In genomic region chr12:71955946-71956345, GRCh38 we compare ENCODE assay signal across 27 cellular contexts. TPM values are rescaled to one million over a fixed set of nuclear protein-coding genes. Genes with fewer than 3 reads are reported as not detected.
DNase-seq lines count a peak whose midpoint lies in the region; ATAC-seq, FAIRE-seq and TF ChIP-seq lines count a peak whose summit lies in the region.
"Had no signal": no experiment of that assay in that cellular context is flagged by ENCODE, and none has a peak within 500 bp of the region (broad histone marks: within the 10 kb centered on the region; RNA-seq: fewer than 3 reads in every experiment).

No MANE protein-coding gene starts in this region.

- CTCF ChIA-PET in mammary epithelial cell (lab: Charles Lee; ENCODE audit: low non-redundant PET), result no interaction called here

- ATAC-seq in foreskin keratinocyte (peak; percentile 18), GM18511 (IDR thresholded peaks at IDR 0.05; ENCODE audit: unreplicated experiment) (no peak)
- ATAC-seq: esophagus mucosa; GM23338; naive thymus-derived CD4-positive, alpha-beta T cell; stimulated activated effector memory CD8-positive, alpha-beta T cell treated with anti-CD3 and anti-CD28 coated beads, Interleukin-12 subunit alpha, Interleukin-12 subunit beta, amount 100 ng/mL, for 72 hours; T-cell had no signal

- DNase-seq in AG10803 (ENCODE audit: low read depth) (peak; percentile 64), HT1080 (ENCODE audit: low read depth) (peak; percentile 10), bronchial epithelial cell (ENCODE audit: low read depth) (peak; percentile 17), foreskin keratinocyte (no peak), kidney (no peak), mammary epithelial cell (no peak), mesenteric fat pad (ENCODE audit: low spot score) (no peak)
- DNase-seq: activated CD4-positive, alpha-beta memory T cell treated with anti-CD3 and anti-CD28 coated beads, Interleukin-2, amount 10 ng/mL, durations not matched to agents 7 days and 5 days; activated effector memory CD4-positive, alpha-beta T cell treated with Interleukin-2 at 50 U/mL for 16 hours; activated naive CD8-positive, alpha-beta T cell treated with anti-CD3 and anti-CD28 coated beads, Interleukin-2, amount 10 ng/mL, durations not matched to agents 7 days and 5 days; effector memory CD4-positive, alpha-beta T cell; MV-4-11; naive thymus-derived CD4-positive, alpha-beta T cell; NCI-H2171; NCI-H524; stimulated activated CD4-positive, alpha-beta T cell treated with anti-CD3 and anti-CD28 coated beads, Interleukin-2, amount 100 ng/mL, for 24 hours; T-cell had no signal

- no peaks in the 10 kb centered on the region for H3K27me3 ChIP-seq in bronchial epithelial cell (ENCODE audit: control insufficient read depth, insufficient read depth, low read length)
- peaks cover 19% of the 10 kb centered on the region for H3K27me3 ChIP-seq in foreskin keratinocyte
- no peaks in the 10 kb centered on the region for H3K27me3 ChIP-seq in mammary epithelial cell (ENCODE audit: insufficient read depth, low read length)
- H3K27me3 ChIP-seq: SJSA1 had no signal

- FAIRE-seq in bronchial epithelial cell (lab: Jason Lieb, UNC) (peak; percentile 55), kidney (lab: Jason Lieb, UNC) (no peak)
- FAIRE-seq: colon had no signal

- dilution Hi-C loops in mammary epithelial cell (cut with HindIII; ENCODE audit: low sequenced_read_pairs), result no loop called here

- no peak overlapping the region for H3K9ac ChIP-seq in kidney (ENCODE audit: low read length in 2 of 2)
- no peak overlapping the region for H3K9ac ChIP-seq in mammary epithelial cell (ENCODE audit: insufficient read depth, low read length)

- H3K27ac ChIP-seq in foreskin keratinocyte (no peak overlapping the region), kidney (ENCODE audit: low read depth in 2 of 2, low read length in 2 of 2) (no peak overlapping the region), mammary epithelial cell (ENCODE audit: insufficient read depth, low read depth, low read length) (no peak overlapping the region)
- H3K27ac ChIP-seq: SJSA1 had no signal

- intact Hi-C loops in kidney (cut with DNase I), result no loop called here
- intact Hi-C loops in mammary epithelial cell (cut with micrococcal nuclease), result no loop called here

- H2AFZ ChIP-seq in mammary epithelial cell (ENCODE audit: low read depth, low read length), result no peak overlapping the region
- H2AFZ ChIP-seq: GM23338 had no signal

- H3K9me3 ChIP-seq in kidney (ENCODE audit: control insufficient read depth in 1 of 2, low read length in 2 of 2), result no peaks in the 10 kb centered on the region
- no peaks in the 10 kb centered on the region for H3K9me3 ChIP-seq in mammary epithelial cell (replicated peaks; ENCODE audit: insufficient read depth, low read length)
- H3K9me3 ChIP-seq: SJSA1 had no signal

- TF ChIP-seq CTCF in AG10803 (conservative IDR thresholded peaks at IDR 0.05; ENCODE audit: low read length), result no peak
- no peak for TF ChIP-seq CTCF in bronchial epithelial cell (IDR thresholded peaks at IDR 0.05; ENCODE audit: insufficient read depth, low read length, severe bottlenecking)
- no peak for TF ChIP-seq CTCF in foreskin keratinocyte (conservative IDR thresholded peaks at IDR 0.05)
- no peak for TF ChIP-seq CTCF in kidney (IDR thresholded peaks at IDR 0.05; ENCODE audit: borderline replicate concordance, extremely low read depth, insufficient read depth)
- TF ChIP-seq CTCF in mammary epithelial cell (conservative IDR thresholded peaks at IDR 0.05 in 1 of 2, IDR thresholded peaks at IDR 0.05 in 1 of 2; ENCODE audit: extremely low read depth in 1 of 2, insufficient read depth in 1 of 2, low read depth in 1 of 2, low read length in 2 of 2), result no peak

- no peaks in the 10 kb centered on the region for H4K20me1 ChIP-seq in mammary epithelial cell (ENCODE audit: insufficient read depth, low read length)

- H3K4me1 ChIP-seq in foreskin keratinocyte (no peaks in the 10 kb centered on the region), kidney (ENCODE audit: control insufficient read depth in 1 of 2, insufficient read depth in 1 of 2, low read depth in 1 of 2, low read length in 2 of 2) (no peaks in the 10 kb centered on the region), mammary epithelial cell (ENCODE audit: insufficient read depth, low read length) (no peaks in the 10 kb centered on the region)

- WGBS in mammary epithelial cell (ENCODE audit: low coverage, missing lambda C conversion rate), result 90% methylated on average over 2 of the region's 2 CpGs

- H3K36me3 ChIP-seq in bronchial epithelial cell (ENCODE audit: control insufficient read depth, insufficient read depth, low read length) (no peaks in the 10 kb centered on the region), kidney (ENCODE audit: control insufficient read depth in 1 of 2, insufficient read depth in 2 of 2, low read length in 2 of 2) (no peaks in the 10 kb centered on the region), mammary epithelial cell (ENCODE audit: insufficient read depth, low read length) (no peaks in the 10 kb centered on the region)
- H3K36me3 ChIP-seq: SJSA1 had no signal

- in situ Hi-C loops in mammary epithelial cell (cut with MboI; ENCODE audit: low sequenced_read_pairs in 2 of 2), result no loop called here

- no peak overlapping the region for H3K4me2 ChIP-seq in mammary epithelial cell (ENCODE audit: insufficient read depth, low read depth, low read length)
- H3K4me2 ChIP-seq: GM23338, smooth muscle cell had no signal

- no TSS peak for BruUV-seq in mammary epithelial cell (replicated peaks; lab: Mats Ljungman, UMichigan)

- no peaks in the 10 kb centered on the region for H3K79me2 ChIP-seq in mammary epithelial cell (ENCODE audit: insufficient read depth, low read length)

- H3K4me3 ChIP-seq in AG10803 (ENCODE audit: low read length), result no peak overlapping the region
- H3K4me3 ChIP-seq in bronchial epithelial cell (ENCODE audit: low read depth, low read length), result no peak overlapping the region
- no peak overlapping the region for H3K4me3 ChIP-seq in kidney (ENCODE audit: low read length in 2 of 2)
- no peak overlapping the region for H3K4me3 ChIP-seq in mammary epithelial cell (replicated peaks in 1 of 3; ENCODE audit: insufficient read depth in 1 of 3, low read depth in 2 of 3, low read length in 3 of 3)
- H3K4me3 ChIP-seq: GM23338, SJSA1, smooth muscle cell had no signal

RNA-seq across cellular contexts. Expression of gene TPH2, which starts 17.3 kb away (rescaled TPM):
- total RNA-seq in HT1080 (2014; rRNA removed; shearing (Covaris generic)), result not detected in 2 replicates
- polyA plus RNA-seq in HT1080 (2015; cell fraction: cytosol; rRNA removed), result 0.07 TPM in 1 of 2 replicates, not detected in the other
- polyA plus RNA-seq in HT1080 (2015; cell fraction: nucleus; rRNA removed), result not detected in 2 replicates
- total RNA-seq in bronchial epithelial cell (not detected in 2 replicates), foreskin keratinocyte (not detected in 2 replicates), kidney (not detected), mammary epithelial cell (not detected), mesenteric fat pad (not detected)
- polyA plus RNA-seq in foreskin keratinocyte (not detected in 2 replicates), kidney (ENCODE audit: insufficient read depth, low read depth, low replicate concordance) (not detected), mammary epithelial cell (not detected)
- polyA minus RNA-seq in mammary epithelial cell, result not detected
- total RNA-seq: activated CD4-positive, alpha-beta memory T cell treated with anti-CD3 and anti-CD28 coated beads, Interleukin-2, amount 10 ng/mL, durations not matched to agents 7 days and 5 days; activated naive CD8-positive, alpha-beta T cell treated with anti-CD3 and anti-CD28 coated beads, Interleukin-2, amount 10 ng/mL, durations not matched to agents 7 days and 5 days; esophagus mucosa; mesothelial cell of epicardium; smooth muscle cell; temporal lobe had no signal
- polyA plus RNA-seq: CD14-positive monocyte; naive thymus-derived CD4-positive, alpha-beta T cell; smooth muscle cell had no signal

Comparison
In these comparisons a context has a peak if more than half of its experiments do, and no peak if none do; other contexts are left out.
1. DNase-seq: peak in AG10803 (single experiment), HT1080 (single experiment) and bronchial epithelial cell (single experiment); none in foreskin keratinocyte (0 of 2), kidney (single experiment), mammary epithelial cell (single experiment) and mesenteric fat pad (single experiment).